ENCODE assay signal across 1 cellular context in genomic region chr3:186012137-186012536, GRCh38.
TF ChIP-seq lines count a peak whose summit lies in the region.

No MANE protein-coding gene starts in this region.

TF ChIP-seq in HepG2, 621 proteins besides CTCF, POLR2A, EP300 and RAD21 (continued from another document):
- TF ChIP-seq ARID5B (CRISPR knock-in tag; IDR thresholded peaks at IDR 0.05) (peak; percentile 44; the same call in 1 of the 2 replicates), TCF7 (IDR thresholded peaks at IDR 0.05; ENCODE audit: low read depth) (peak; percentile 36; the same call in 1 of the 2 replicates), MAX (IDR thresholded peaks at IDR 0.05) (0 out of 2 replicates have a peak, but pooled peaks have one; percentile 39), SALL1 (CRISPR knock-in tag; IDR thresholded peaks at IDR 0.05) (peak; percentile 31; the same call in 1 of the 2 replicates), STAG1 (CRISPR knock-in tag; IDR thresholded peaks at IDR 0.05) (peak; percentile 29; the same call in 1 of the 2 replicates), FOXP1 (IDR thresholded peaks at IDR 0.05) (no peak), FOXP1 (CRISPR knock-in tag; IDR thresholded peaks at IDR 0.05) (peak; percentile 8; the same call in 1 of the 2 replicates), MLLT10 (CRISPR knock-in tag; IDR thresholded peaks at IDR 0.05) (no peak), HNF4G (IDR thresholded peaks at IDR 0.05; ENCODE audit: borderline replicate concordance, low read depth, low read length) (peak; percentile 66; the same call in 1 of the 2 replicates), HNF4G (CRISPR knock-in tag; IDR thresholded peaks at IDR 0.05; ENCODE audit: borderline replicate concordance, low read depth) (no peak), ZNF75D (CRISPR knock-in tag; IDR thresholded peaks at IDR 0.05; ENCODE audit: borderline replicate concordance) (no peak), SAP130 (CRISPR knock-in tag; IDR thresholded peaks at IDR 0.05; ENCODE audit: low read depth) (0 out of 2 replicates have a peak, but pooled peaks have one; percentile 18), ZNF709 (CRISPR knock-in tag; IDR thresholded peaks at IDR 0.05) (no peak), HES4 (CRISPR knock-in tag; IDR thresholded peaks at IDR 0.05; ENCODE audit: borderline replicate concordance) (no peak), FOXC1 (CRISPR knock-in tag; IDR thresholded peaks at IDR 0.05; ENCODE audit: borderline replicate concordance) (no peak), TEAD2 (CRISPR knock-in tag; IDR thresholded peaks at IDR 0.05) (no peak), ZNF768 (CRISPR knock-in tag; IDR thresholded peaks at IDR 0.05) (peak; percentile 60; the same call in 1 of the 2 replicates)
